ENCODE assay signal across 8 cellular contexts in genomic region chr7:55526770-55527169, GRCh38. TPM values are rescaled to one million over a fixed set of nuclear protein-coding genes. Genes with fewer than 3 reads are reported as not detected.
DNase-seq lines count a peak whose midpoint lies in the region; ATAC-seq, FAIRE-seq and TF ChIP-seq lines count a peak whose summit lies in the region.

No MANE protein-coding gene starts in this region.

- H3K27ac ChIP-seq in left ventricle myocardium inferior (replicated peaks) (no peak overlapping the region), substantia nigra (ENCODE audit: low read depth, low read length, poor library complexity, severe bottlenecking) (peak overlapping the region; percentile 22)

- TF ChIP-seq CTCF in left ventricle myocardium inferior (IDR thresholded peaks at IDR 0.05; ENCODE audit: borderline replicate concordance) (no peak), brain (conservative IDR thresholded peaks at IDR 0.05) (no peak)

- peak overlapping the region; percentile 16 to 77 (median 71) for H3K4me3 Mint-ChIP-seq in brain

- peaks cover 65% of the 10 kb centered on the region for H3K4me1 Mint-ChIP-seq in brain

- no peak for FAIRE-seq in urothelium cell line (lab: Jason Lieb, UNC)

- H3K4me1 ChIP-seq in left ventricle myocardium inferior: peaks cover 30% of the 10 kb centered on the region

- no peaks in the 10 kb centered on the region for H3K27me3 ChIP-seq in left ventricle myocardium inferior (ENCODE audit: low read depth)

- no peak overlapping the region for H3K4me3 ChIP-seq in left ventricle myocardium inferior

- H3K9me3 Mint-ChIP-seq in brain: no peaks in the 10 kb centered on the region

- H3K36me3 Mint-ChIP-seq in brain: no peaks in the 10 kb centered on the region

- DNase-seq in Right ventricle myocardium superior (no peak), left ventricle myocardium inferior (no peak), Kasumi-1 (lab: John Stamatoyannopoulos, UW) (peak; percentile 25 to 44), substantia nigra (lab: John Stamatoyannopoulos, UW) (peak in 28 of 49 donors; percentile 21 to 64 (median 40)), urothelium cell line (ENCODE audit: low spot score) (no peak), activated T-cell treated with anti-CD3 and anti-CD28 coated beads for 4 hours (no peak)
- DNase-seq in activated CD8-positive, alpha-beta memory T cell treated with anti-CD3 and anti-CD28 coated beads, Interleukin-2, amount 50 U/mL, for 4 hours: no peak

- H3K27ac Mint-ChIP-seq in brain: peak overlapping the region; percentile 27 to 96 (median 82)

- intact Hi-C loops in Right ventricle myocardium superior (cut with DNase I): no loop called here
- intact Hi-C loops in left ventricle myocardium inferior (cut with micrococcal nuclease): no loop called here

- ATAC-seq in Right ventricle myocardium superior (ENCODE audit: poor library complexity): peak; percentile 68

- H3K9me3 ChIP-seq in left ventricle myocardium inferior (replicated peaks): no peaks in the 10 kb centered on the region

- H3K36me3 ChIP-seq in left ventricle myocardium inferior: no peaks in the 10 kb centered on the region

- no peaks in the 10 kb centered on the region for H3K27me3 Mint-ChIP-seq in brain

RNA-seq across cellular contexts. Expression of gene VOPP1, which starts 45.5 kb away (rescaled TPM):
- 21.8 TPM for total RNA-seq in Right ventricle myocardium superior
- total RNA-seq in left ventricle myocardium inferior: 23.7 TPM
- polyA plus RNA-seq in brain (ENCODE audit: insufficient read depth, low read depth, low replicate concordance): 101 TPM

Comparison
In these comparisons a context has a peak if more than half of its experiments do, and no peak if none do; other contexts are left out.
1. DNase-seq: peak in Kasumi-1 (2 of 2) and substantia nigra (28 of 49); none in Right ventricle myocardium superior (single experiment), left ventricle myocardium inferior (single experiment), urothelium cell line (single experiment), activated CD8-positive, alpha-beta memory T cell treated with anti-CD3 and anti-CD28 coated beads, Interleukin-2, amount 50 U/mL, for 4 hours (single experiment) and activated T-cell treated with anti-CD3 and anti-CD28 coated beads for 4 hours (single experiment).